Comparison of ENCODE assay signal across 15 cellular contexts in genomic region chr6:423799-424345, GRCh38. TPM values are rescaled to one million over a fixed set of nuclear protein-coding genes. Genes with fewer than 3 reads are reported as not detected.
"Had no signal": no experiment of that assay in that cellular context is flagged by ENCODE, and none has a peak within 500 bp of the region (broad histone marks: within the 10 kb centered on the region; RNA-seq: fewer than 3 reads in every experiment).

No MANE protein-coding gene starts in this region.

- H3K4me1 Mint-ChIP-seq: brain had no signal

- H3K27me3 Mint-ChIP-seq: activated naive CD4-positive, alpha-beta T cell treated with anti-CD3 and anti-CD28 coated beads, Interleukin-2, amount 50 U/mL, for 24 hours; naive thymus-derived CD4-positive, alpha-beta T cell; T-helper 17 cell had no signal

- H3K27ac Mint-ChIP-seq: progenitor cell of endocrine pancreas, T-helper 17 cell had no signal

- ATAC-seq: left cardiac atrium; naive thymus-derived CD4-positive, alpha-beta T cell; T-helper 17 cell had no signal

- H3K9me3 Mint-ChIP-seq: activated naive CD4-positive, alpha-beta T cell treated with anti-CD3 and anti-CD28 coated beads, Interleukin-2, amount 50 U/mL, for 24 hours had no signal

- H3K4me3 Mint-ChIP-seq: activated naive CD4-positive, alpha-beta T cell treated with anti-CD3 and anti-CD28 coated beads, Interleukin-2, amount 50 U/mL, for 24 hours; brain; T-helper 17 cell had no signal

- H3K36me3 Mint-ChIP-seq: activated naive CD4-positive, alpha-beta T cell treated with anti-CD3 and anti-CD28 coated beads, Interleukin-2, amount 50 U/mL, for 24 hours; brain had no signal

- DNase-seq: activated CD4-positive, alpha-beta T cell treated with anti-CD3 and anti-CD28 coated beads, Interleukin-2, amount 50 U/mL, for 48 hours; activated CD4-positive, CD25-positive, alpha-beta regulatory T cell; activated CD8-positive, alpha-beta memory T cell treated with anti-CD3 and anti-CD28 coated beads, Interleukin-2, amount 50 U/mL, for 48 hours; amniotic stem cell; effector memory CD4-positive, alpha-beta T cell; left cardiac atrium; naive thymus-derived CD4-positive, alpha-beta T cell; right cardiac atrium; SK-N-SH; stimulated activated naive CD4-positive, alpha-beta T cell; T-helper 17 cell had no signal

RNA-seq across cellular contexts. Expression of gene IRF4, which starts 32.3 kb away (rescaled TPM):
- total RNA-seq: lung microvascular endothelial cell, progenitor cell of endocrine pancreas had no signal
